38 cellular contexts compared by ENCODE assay signal in the genomic region with DNA sequence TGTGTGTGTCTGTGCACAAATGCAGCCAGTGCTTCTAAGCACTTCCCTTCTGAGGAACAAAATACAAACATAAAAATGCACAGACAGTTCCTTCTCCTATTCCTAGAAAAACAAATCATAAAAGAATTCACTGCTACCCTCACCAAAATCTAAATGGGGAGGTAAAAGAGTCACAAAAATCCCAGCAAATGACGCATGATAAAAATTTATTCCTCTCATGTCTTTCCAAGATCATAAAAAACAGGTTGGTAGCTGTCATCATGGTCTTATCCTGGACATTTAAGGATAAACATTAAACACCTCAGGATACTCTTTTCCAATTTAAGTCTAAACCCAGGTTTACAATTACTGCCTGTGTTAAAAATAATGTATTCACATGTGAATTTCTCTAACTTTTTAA.
"Had no signal": no experiment of that assay in that cellular context is flagged by ENCODE, and none has a peak within 500 bp of the region (broad histone marks: within the 10 kb centered on the region; RNA-seq: fewer than 3 reads in every experiment).

No MANE protein-coding gene starts in this region.

- H3K4me1 Mint-ChIP-seq: activated naive CD4-positive, alpha-beta T cell treated with anti-CD3 and anti-CD28 coated beads, Interleukin-2, amount 10 ng/mL, durations not matched to agents 7 days and 5 days; activated naive CD4-positive, alpha-beta T cell treated with anti-CD3 and anti-CD28 coated beads, Interleukin-2, amount 50 U/mL, for 24 hours; activated naive CD8-positive, alpha-beta T cell treated with anti-CD3 and anti-CD28 coated beads for 36 hours; activated naive CD8-positive, alpha-beta T cell treated with anti-CD3 and anti-CD28 coated beads, Interleukin-2, amount 10 ng/mL, durations not matched to agents 7 days and 5 days; activated naive CD8-positive, alpha-beta T cell treated with anti-CD3 and anti-CD28 coated beads, Interleukin-2, amount 50 U/mL, for 24 hours; activated T-helper 17 cell treated with anti-CD3 and anti-CD28 coated beads, Interleukin-2, amount 50 U/mL, for 72 hours; brain; central memory CD8-positive, alpha-beta T cell had no signal

- H3K27me3 Mint-ChIP-seq: activated naive CD4-positive, alpha-beta T cell treated with anti-CD3 and anti-CD28 coated beads, Interleukin-2, amount 10 ng/mL, durations not matched to agents 7 days and 5 days; activated naive CD4-positive, alpha-beta T cell treated with anti-CD3 and anti-CD28 coated beads, Interleukin-2, amount 50 U/mL, for 24 hours; activated naive CD8-positive, alpha-beta T cell; activated naive CD8-positive, alpha-beta T cell treated with anti-CD3 and anti-CD28 coated beads for 36 hours; activated naive CD8-positive, alpha-beta T cell treated with anti-CD3 and anti-CD28 coated beads, Interleukin-2, amount 50 U/mL, for 24 hours; activated T-cell treated with anti-CD3 and anti-CD28 coated beads, Interleukin-2, amount 50 U/mL, for 24 hours; activated T-helper 17 cell treated with anti-CD3 and anti-CD28 coated beads, Interleukin-2, amount 50 U/mL, for 72 hours; brain; central memory CD8-positive, alpha-beta T cell had no signal

- H3K4me3 ChIP-seq: adrenal gland, ascending aorta, body of pancreas, breast epithelium, cardiac muscle cell had no signal

- DNase-seq: activated effector memory CD4-positive, alpha-beta T cell treated with anti-CD3 and anti-CD28 coated beads, Interleukin-2, amount 50 U/mL, for 16 hours; activated effector memory CD4-positive, alpha-beta T cell treated with Interleukin-2 at 50 U/mL for 16 hours; activated gamma-delta T cell; activated gamma-delta T cell treated with Interleukin-2 at 50 U/mL for 16 hours; activated naive CD4-positive, alpha-beta T cell; activated naive CD4-positive, alpha-beta T cell treated with anti-CD3 and anti-CD28 coated beads for 36 hours; activated naive CD4-positive, alpha-beta T cell treated with anti-CD3 and anti-CD28 coated beads, Interleukin-2, amount 10 ng/mL, durations not matched to agents 7 days and 5 days; activated naive CD4-positive, alpha-beta T cell treated with anti-CD3 and anti-CD28 coated beads, Interleukin-2, amount 50 U/mL, for 16 hours; activated naive CD4-positive, alpha-beta T cell treated with Interleukin-2 at 50 U/mL for 16 hours; activated naive CD8-positive, alpha-beta T cell treated with anti-CD3 and anti-CD28 coated beads for 36 hours; activated naive CD8-positive, alpha-beta T cell treated with anti-CD3 and anti-CD28 coated beads, Interleukin-2, amount 10 ng/mL, durations not matched to agents 7 days and 5 days; activated naive CD8-positive, alpha-beta T cell treated with anti-CD3 and anti-CD28 coated beads, Interleukin-2, amount 50 U/mL, for 24 hours; activated T-cell treated with anti-CD3 and anti-CD28 coated beads, Interleukin-2, amount 50 U/mL, for 1 hour; activated T-cell treated with anti-CD3 and anti-CD28 coated beads, Interleukin-2, amount 50 U/mL, for 24 hours; activated T-cell treated with anti-CD3 and anti-CD28 coated beads, Interleukin-2, amount 50 U/mL, for 4 hours; activated T-cell treated with anti-CD3 and anti-CD28 coated beads, Interleukin-2, amount 50 U/mL, for 48 hours; activated T-cell treated with anti-CD3 and anti-CD28 coated beads, Interleukin-2, amount 50 U/mL, for 72 hours; adrenal gland; amniotic stem cell; amygdala; anterior cingulate cortex; aorta; body of pancreas; brain microvascular endothelial cell; caudate nucleus; central memory CD4-positive, alpha-beta T cell; cerebellar nuclear complex had no signal

- H3K9me3 ChIP-seq: adrenal gland, ascending aorta, body of pancreas, breast epithelium had no signal

- H3K4me3 Mint-ChIP-seq: activated naive CD4-positive, alpha-beta T cell treated with anti-CD3 and anti-CD28 coated beads for 36 hours; activated naive CD4-positive, alpha-beta T cell treated with anti-CD3 and anti-CD28 coated beads, Interleukin-2, amount 10 ng/mL, durations not matched to agents 7 days and 5 days; activated naive CD4-positive, alpha-beta T cell treated with anti-CD3 and anti-CD28 coated beads, Interleukin-2, amount 50 U/mL, for 24 hours; activated naive CD8-positive, alpha-beta T cell; activated naive CD8-positive, alpha-beta T cell treated with anti-CD3 and anti-CD28 coated beads for 36 hours; activated naive CD8-positive, alpha-beta T cell treated with anti-CD3 and anti-CD28 coated beads, Interleukin-2, amount 10 ng/mL, durations not matched to agents 7 days and 5 days; activated naive CD8-positive, alpha-beta T cell treated with anti-CD3 and anti-CD28 coated beads, Interleukin-2, amount 50 U/mL, for 24 hours; activated T-cell treated with anti-CD3 and anti-CD28 coated beads, Interleukin-2, amount 50 U/mL, for 24 hours; activated T-cell treated with anti-CD3 and anti-CD28 coated beads, Interleukin-2, amount 50 U/mL, for 4 hours; activated T-cell treated with anti-CD3 and anti-CD28 coated beads, Interleukin-2, amount 50 U/mL, for 72 hours; activated T-helper 1 cell treated with anti-CD3 and anti-CD28 coated beads, Interleukin-12 subunit alpha, Interleukin-12 subunit beta, Interleukin-2, Interleukin-4 antibody, amounts not matched to agents 30 ng/mL and 10 ng/mL and 1 ng/mL, durations not matched to agents 14 hours and 24 hours and 36 hours; activated T-helper 17 cell treated with anti-CD3 and anti-CD28 coated beads, Interleukin-2, amount 50 U/mL, for 72 hours; brain; central memory CD8-positive, alpha-beta T cell had no signal

- H3K27ac ChIP-seq: adrenal gland, ascending aorta, body of pancreas, brain microvascular endothelial cell, breast epithelium, cardiac muscle cell had no signal

- H3K9me3 Mint-ChIP-seq: activated naive CD4-positive, alpha-beta T cell treated with anti-CD3 and anti-CD28 coated beads for 36 hours; activated naive CD4-positive, alpha-beta T cell treated with anti-CD3 and anti-CD28 coated beads, Interleukin-2, amount 10 ng/mL, durations not matched to agents 7 days and 5 days; activated naive CD4-positive, alpha-beta T cell treated with anti-CD3 and anti-CD28 coated beads, Interleukin-2, amount 50 U/mL, for 24 hours; activated naive CD8-positive, alpha-beta T cell treated with anti-CD3 and anti-CD28 coated beads for 36 hours; activated naive CD8-positive, alpha-beta T cell treated with anti-CD3 and anti-CD28 coated beads, Interleukin-2, amount 10 ng/mL, durations not matched to agents 7 days and 5 days; activated naive CD8-positive, alpha-beta T cell treated with anti-CD3 and anti-CD28 coated beads, Interleukin-2, amount 50 U/mL, for 24 hours; activated T-cell treated with anti-CD3 and anti-CD28 coated beads, Interleukin-2, amount 50 U/mL, for 24 hours; activated T-cell treated with anti-CD3 and anti-CD28 coated beads, Interleukin-2, amount 50 U/mL, for 4 hours; activated T-cell treated with anti-CD3 and anti-CD28 coated beads, Interleukin-2, amount 50 U/mL, for 72 hours; activated T-helper 1 cell treated with anti-CD3 and anti-CD28 coated beads, Interleukin-12 subunit alpha, Interleukin-12 subunit beta, Interleukin-2, Interleukin-4 antibody, amounts not matched to agents 30 ng/mL and 10 ng/mL and 1 ng/mL, durations not matched to agents 14 hours and 24 hours and 36 hours; activated T-helper 2 cell treated with anti-CD3 and anti-CD28 coated beads, Interferon-gamma antibody, Interleukin-2, Interleukin-4, amounts not matched to agents 10 μg/mL and 5 μg/mL and 100 μg/mL, durations not matched to agents 14 hours and 24 hours and 36 hours had no signal

- H3K36me3 Mint-ChIP-seq: activated naive CD4-positive, alpha-beta T cell treated with anti-CD3 and anti-CD28 coated beads, Interleukin-2, amount 10 ng/mL, durations not matched to agents 7 days and 5 days; activated naive CD4-positive, alpha-beta T cell treated with anti-CD3 and anti-CD28 coated beads, Interleukin-2, amount 50 U/mL, for 24 hours; activated naive CD4-positive, alpha-beta T cell treated with anti-CD3 and anti-CD28 coated beads, Interleukin-2, amount 50 U/mL, for 72 hours; activated naive CD8-positive, alpha-beta T cell; activated naive CD8-positive, alpha-beta T cell treated with anti-CD3 and anti-CD28 coated beads for 36 hours; activated naive CD8-positive, alpha-beta T cell treated with anti-CD3 and anti-CD28 coated beads, Interleukin-2, amount 10 ng/mL, durations not matched to agents 7 days and 5 days; brain had no signal

- H3K27ac Mint-ChIP-seq: activated naive CD4-positive, alpha-beta T cell treated with anti-CD3 and anti-CD28 coated beads for 36 hours; activated naive CD4-positive, alpha-beta T cell treated with anti-CD3 and anti-CD28 coated beads, Interleukin-2, amount 10 ng/mL, durations not matched to agents 7 days and 5 days; activated naive CD4-positive, alpha-beta T cell treated with anti-CD3 and anti-CD28 coated beads, Interleukin-2, amount 50 U/mL, for 24 hours; activated naive CD4-positive, alpha-beta T cell treated with anti-CD3 and anti-CD28 coated beads, Interleukin-2, amount 50 U/mL, for 72 hours; activated naive CD8-positive, alpha-beta T cell; activated naive CD8-positive, alpha-beta T cell treated with anti-CD3 and anti-CD28 coated beads for 36 hours; activated naive CD8-positive, alpha-beta T cell treated with anti-CD3 and anti-CD28 coated beads, Interleukin-2, amount 10 ng/mL, durations not matched to agents 7 days and 5 days; activated naive CD8-positive, alpha-beta T cell treated with anti-CD3 and anti-CD28 coated beads, Interleukin-2, amount 50 U/mL, for 24 hours; activated T-cell treated with anti-CD3 and anti-CD28 coated beads, Interleukin-2, amount 50 U/mL, for 24 hours; activated T-cell treated with anti-CD3 and anti-CD28 coated beads, Interleukin-2, amount 50 U/mL, for 72 hours; activated T-helper 1 cell treated with anti-CD3 and anti-CD28 coated beads, Interleukin-12 subunit alpha, Interleukin-12 subunit beta, Interleukin-2, Interleukin-4 antibody, amounts not matched to agents 30 ng/mL and 10 ng/mL and 1 ng/mL, durations not matched to agents 14 hours and 24 hours and 36 hours; activated T-helper 17 cell treated with anti-CD3 and anti-CD28 coated beads, Interleukin-2, amount 50 U/mL, for 72 hours; activated T-helper 2 cell treated with anti-CD3 and anti-CD28 coated beads, Interferon-gamma antibody, Interleukin-2, Interleukin-4, amounts not matched to agents 10 μg/mL and 5 μg/mL and 100 μg/mL, durations not matched to agents 14 hours and 24 hours and 36 hours had no signal

- H3K4me1 ChIP-seq: adrenal gland, ascending aorta, body of pancreas, breast epithelium had no signal

- H3K36me3 ChIP-seq: adrenal gland, ascending aorta, brain microvascular endothelial cell, breast epithelium, cardiac muscle cell had no signal
